ENCODE assay signal across 15 cellular contexts in the genomic region with DNA sequence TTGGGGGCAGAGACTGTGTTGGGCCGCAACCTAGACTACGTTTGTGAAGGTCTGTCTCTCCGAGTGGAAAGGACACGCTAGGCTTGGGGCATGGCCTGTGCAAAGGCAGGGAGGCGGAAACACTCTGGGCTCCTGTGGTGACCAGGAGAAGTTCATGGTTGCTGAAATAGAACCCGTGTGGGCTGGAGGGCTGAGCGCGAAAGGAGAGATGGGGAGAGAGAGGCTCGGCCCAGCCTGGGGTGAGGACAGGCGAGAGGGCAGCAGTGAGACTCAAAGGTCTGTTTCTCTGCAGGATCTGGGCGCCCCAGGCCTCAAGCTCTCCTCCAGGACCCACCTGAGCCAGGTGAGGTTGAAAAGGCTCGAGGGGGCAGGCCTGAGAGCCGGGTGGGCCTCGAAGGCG. TPM values are rescaled to one million over a fixed set of nuclear protein-coding genes. Genes with fewer than 3 reads are reported as not detected.
DNase-seq lines count a peak whose midpoint lies in the region; ATAC-seq, FAIRE-seq and TF ChIP-seq lines count a peak whose summit lies in the region.
"Had no signal": no experiment of that assay in that cellular context is flagged by ENCODE, and none has a peak within 500 bp of the region (broad histone marks: within the 10 kb centered on the region; RNA-seq: fewer than 3 reads in every experiment).

No MANE protein-coding gene starts in this region.

- no peaks in the 10 kb centered on the region for H3K9me3 Mint-ChIP-seq in CD8-positive, alpha-beta memory T cell
- H3K9me3 Mint-ChIP-seq in nephron progenitor cell = no peaks in the 10 kb centered on the region

- TF ChIP-seq POLR2A in A549 (IDR thresholded peaks at IDR 0.05; ENCODE audit: low read length) = no peak

- H3K9me3 ChIP-seq in A549 = no peaks in the 10 kb centered on the region
- no peaks in the 10 kb centered on the region for H3K9me3 ChIP-seq in CD8-positive, alpha-beta memory T cell (ENCODE audit: low read length)

- POLR2A ChIA-PET in A549 (lab: Yijun Ruan, JAX) = no interaction called here
- POLR2A ChIA-PET in CD8-positive, alpha-beta memory T cell (lab: Charles Lee) = no interaction called here

- peaks cover 8 to 16% (median 8%) of the 10 kb centered on the region in 3 donors for H3K4me1 Mint-ChIP-seq in CD8-positive, alpha-beta memory T cell
- H3K4me1 Mint-ChIP-seq in nephron progenitor cell = peaks cover 45% of the 10 kb centered on the region

- TF ChIP-seq RAD21 in A549 (conservative IDR thresholded peaks at IDR 0.05 in 1 of 2, IDR thresholded peaks at IDR 0.05 in 1 of 2) = no peak

- intact Hi-C loops in dorsolateral prefrontal cortex (cut with DNase I) = loop anchor here (2.0 to 10.0 kb wide), 5 partner anchors 75 to 619 kb away; no protein-coding TSS in a partner anchor

- H3K27me3 Mint-ChIP-seq in CD8-positive, alpha-beta memory T cell = peaks cover 25 to 36% of the 10 kb centered on the region in 2 donors
- peaks cover 64% of the 10 kb centered on the region for H3K27me3 Mint-ChIP-seq in nephron progenitor cell (ENCODE audit: low read depth, poor library complexity)

- FAIRE-seq in A549 (lab: Jason Lieb, UNC) = no peak
- FAIRE-seq: endometrium, frontal cortex, GM18507, small intestine had no signal

- no peak for TF ChIP-seq EP300 in A549 (IDR thresholded peaks at IDR 0.05)

- CTCF ChIA-PET in A549 (lab: Yijun Ruan, JAX) = interaction anchor here (0.6 to 8.2 kb wide), 39 partner anchors 11 to 670 kb away, joined by 3 to 107 read pairs (median 5); no protein-coding TSS in a partner anchor
- CTCF ChIA-PET in CD8-positive, alpha-beta memory T cell (lab: Charles Lee) = interaction anchor here (1.2 to 2.4 kb wide), 3 partner anchors 10 to 69 kb away, joined by 3 to 15 read pairs (median 7); no protein-coding TSS in a partner anchor

- peaks cover 22% of the 10 kb centered on the region for H3K27me3 ChIP-seq in CD8-positive, alpha-beta memory T cell (ENCODE audit: insufficient read depth, low read length, poor library complexity, severe bottlenecking)
- H3K27me3 ChIP-seq in dorsolateral prefrontal cortex = peaks cover 0 to 55% (median 29%) of the 10 kb centered on the region in 45 donors

- no peaks in the 10 kb centered on the region for H3K36me3 Mint-ChIP-seq in CD8-positive, alpha-beta memory T cell
- H3K36me3 Mint-ChIP-seq in nephron progenitor cell (ENCODE audit: low read depth) = no peaks in the 10 kb centered on the region

- DNase-seq in A549 (ENCODE audit: low read depth in 1 of 2, low spot score in 1 of 2) (no peak), dorsolateral prefrontal cortex (no peak), nephron progenitor cell (no peak), DMS53 treated with DMSO at 0.1 percent for 48 hours (lab: John Stamatoyannopoulos, UW; ENCODE audit: unreplicated experiment) (no peak)
- no peak for DNase-seq in CD8-positive, alpha-beta memory T cell
- DNase-seq in activated CD4-positive, CD25-positive, alpha-beta regulatory T cell (lab: John Stamatoyannopoulos, UW) = no peak
- DNase-seq: NCI-H1048 had no signal

- H3K4me1 ChIP-seq in A549 = peaks cover 23% of the 10 kb centered on the region; the same call in 2 of the 3 replicates
- peaks cover 10% of the 10 kb centered on the region for H3K4me1 ChIP-seq in CD8-positive, alpha-beta memory T cell (ENCODE audit: insufficient read depth, low read length)

- no peaks in the 10 kb centered on the region for H3K36me3 ChIP-seq in CD8-positive, alpha-beta memory T cell (ENCODE audit: insufficient read depth, low read length)

- H3K27ac Mint-ChIP-seq in CD8-positive, alpha-beta memory T cell = peak overlapping the region in 3 of 8 donors; percentile 36 to 84 (median 70)
- H3K27ac Mint-ChIP-seq in nephron progenitor cell = peak overlapping the region; percentile 61

- H3K27ac ChIP-seq in A549 (no peak overlapping the region), dorsolateral prefrontal cortex (peak overlapping the region in 1 of 59 donors; percentile 48)
- H3K27ac ChIP-seq in CD8-positive, alpha-beta memory T cell (ENCODE audit: low read depth, low read length) = no peak overlapping the region
- H3K27ac ChIP-seq: VCaP had no signal

- H3K4me3 ChIP-seq in A549 (no peak overlapping the region; the same call in 2 of the 3 replicates), dorsolateral prefrontal cortex (peak overlapping the region in 52 of 59 donors; percentile 22 to 66 (median 48))
- no peak overlapping the region for H3K4me3 ChIP-seq in CD8-positive, alpha-beta memory T cell (ENCODE audit: low read length)

- peak overlapping the region in 5 of 7 donors; percentile 57 to 79 (median 73) for H3K4me3 Mint-ChIP-seq in CD8-positive, alpha-beta memory T cell
- peak overlapping the region; percentile 67 for H3K4me3 Mint-ChIP-seq in nephron progenitor cell

- no peak for TF ChIP-seq CTCF in A549 (IDR thresholded peaks at IDR 0.05)
- no peak for TF ChIP-seq CTCF in dorsolateral prefrontal cortex (IDR thresholded peaks at IDR 0.05 in 54 of 56, conservative IDR thresholded peaks at IDR 0.05 in 2 of 56; ENCODE audit: low read depth in 1 of 56, partially characterized antibody in 56 of 56)
- TF ChIP-seq CTCF in nephron progenitor cell (IDR thresholded peaks at IDR 0.05) = no peak

- H3K4me2 ChIP-seq in A549 = peak overlapping the region; percentile 93

- ATAC-seq in A549 (no peak), HG02610 (IDR thresholded peaks at IDR 0.05; ENCODE audit: unreplicated experiment) (no peak), GM19463 (IDR thresholded peaks at IDR 0.05; ENCODE audit: unreplicated experiment) (no peak)

- 71% methylated on average over 12 of the region's 15 CpGs for WGBS in A549 (ENCODE audit: missing lambda C conversion rate)

TF ChIP-seq in A549, 52 proteins besides CTCF, POLR2A, EP300 and RAD21:
- TF ChIP-seq, protein P1, sequence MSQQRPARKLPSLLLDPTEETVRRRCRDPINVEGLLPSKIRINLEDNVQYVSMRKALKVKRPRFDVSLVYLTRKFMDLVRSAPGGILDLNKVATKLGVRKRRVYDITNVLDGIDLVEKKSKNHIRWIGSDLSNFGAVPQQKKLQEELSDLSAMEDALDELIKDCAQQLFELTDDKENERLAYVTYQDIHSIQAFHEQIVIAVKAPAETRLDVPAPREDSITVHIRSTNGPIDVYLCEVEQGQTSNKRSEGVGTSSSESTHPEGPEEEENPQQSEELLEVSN (IDR thresholded peaks at IDR 0.05; ENCODE audit: borderline replicate concordance, low read depth) = no peak
- TF ChIP-seq, protein P2, sequence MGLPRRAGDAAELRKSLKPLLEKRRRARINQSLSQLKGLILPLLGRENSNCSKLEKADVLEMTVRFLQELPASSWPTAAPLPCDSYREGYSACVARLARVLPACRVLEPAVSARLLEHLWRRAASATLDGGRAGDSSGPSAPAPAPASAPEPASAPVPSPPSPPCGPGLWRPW (IDR thresholded peaks at IDR 0.05) = no peak
- no peak for TF ChIP-seq HDAC2 (IDR thresholded peaks at IDR 0.05)

RNA-seq across cellular contexts. Expression of a gene that starts 1.3 kb away (rescaled TPM):
- polyA plus RNA-seq in A549 (2011; rRNA removed) (not detected in 2 replicates), A549 (2017; fragmentation: RNase III; extraction: RNeasy Plus Mini Kit Qiagen cat#74134 plus additional on column Dnase treatment) (0.07 TPM in 1 of 3 replicates, not detected in the others)
- polyA plus RNA-seq in A549 (2012; cell fraction: cytosol; rRNA removed) = 0.03 and 0.14 TPM in 2 replicates
- 0.12 and 0.28 TPM in 2 replicates for polyA plus RNA-seq in A549 (2012; cell fraction: nucleus; rRNA removed)
- polyA minus RNA-seq in A549 (2011; rRNA and poly(A)+ RNA removed) = not detected in 2 replicates
- total RNA-seq in CD8-positive, alpha-beta memory T cell = not detected
- polyA plus RNA-seq in CD8-positive, alpha-beta memory T cell = not detected
- total RNA-seq in dorsolateral prefrontal cortex = 1 to 10 TPM in 33 of 120 experiments, under 1 TPM in 73, not detected in 14; 0.24 to 2.5 (median 0.77) TPM
- total RNA-seq: osteocyte had no signal
- polyA plus RNA-seq: small intestine had no signal

RNA-seq across cellular contexts. Expression of a gene that starts 4.4 kb away (rescaled TPM):
- polyA plus RNA-seq in A549 (2011; rRNA removed) (not detected in 2 replicates), A549 (2017; fragmentation: RNase III; extraction: RNeasy Plus Mini Kit Qiagen cat#74134 plus additional on column Dnase treatment) (not detected in 3 replicates)
- polyA plus RNA-seq in A549 (2012; cell fraction: cytosol; rRNA removed) = not detected in 2 replicates
- polyA plus RNA-seq in A549 (2012; cell fraction: nucleus; rRNA removed) = not detected in 2 replicates
- not detected in 2 replicates for polyA minus RNA-seq in A549 (2011; rRNA and poly(A)+ RNA removed)
- total RNA-seq in CD8-positive, alpha-beta memory T cell = not detected
- not detected for polyA plus RNA-seq in CD8-positive, alpha-beta memory T cell
- total RNA-seq in dorsolateral prefrontal cortex = under 1 TPM in 34 of 120 experiments, not detected in 86; 0.13 to 0.93 (median 0.33) TPM
- total RNA-seq: frontal cortex, osteocyte had no signal
- polyA plus RNA-seq: small intestine had no signal

RNA-seq across cellular contexts. Expression of a gene that starts 18.0 kb away (rescaled TPM):
- not detected in 2 replicates for polyA plus RNA-seq in A549 (2011; rRNA removed)
- polyA plus RNA-seq in A549 (2012; cell fraction: cytosol; rRNA removed) = not detected in 2 replicates
- not detected in 2 replicates for polyA plus RNA-seq in A549 (2012; cell fraction: nucleus; rRNA removed)
- polyA plus RNA-seq in A549 (2017; fragmentation: RNase III; extraction: RNeasy Plus Mini Kit Qiagen cat#74134 plus additional on column Dnase treatment) = not detected in 3 replicates
- polyA minus RNA-seq in A549 (2011; rRNA and poly(A)+ RNA removed) = not detected in 2 replicates
- total RNA-seq in CD8-positive, alpha-beta memory T cell = not detected
- polyA plus RNA-seq in CD8-positive, alpha-beta memory T cell = not detected
- not detected for total RNA-seq in dorsolateral prefrontal cortex
- total RNA-seq: frontal cortex, osteocyte had no signal
- polyA plus RNA-seq: small intestine had no signal

RNA-seq across cellular contexts. Expression of a gene that starts 28.8 kb away (rescaled TPM):
- polyA plus RNA-seq in A549 (2011; rRNA removed) (7.4 and 10.5 TPM in 2 replicates), A549 (2017; fragmentation: RNase III; extraction: RNeasy Plus Mini Kit Qiagen cat#74134 plus additional on column Dnase treatment) (5.7 to 5.9 TPM (median 5.7 TPM) in 3 replicates)
- polyA plus RNA-seq in A549 (2012; cell fraction: cytosol; rRNA removed) = 3.4 and 3.9 TPM in 2 replicates
- 4.3 and 5.8 TPM in 2 replicates for polyA plus RNA-seq in A549 (2012; cell fraction: nucleus; rRNA removed)
- 6.8 and 7.0 TPM in 2 replicates for polyA minus RNA-seq in A549 (2011; rRNA and poly(A)+ RNA removed)
- 1 to 10 TPM; 6.5 to 7.0 TPM for total RNA-seq in CD8-positive, alpha-beta memory T cell
- 6.4 TPM for polyA plus RNA-seq in CD8-positive, alpha-beta memory T cell
- total RNA-seq in dorsolateral prefrontal cortex = 10 to 100 TPM in 1 of 120 experiments, 1 to 10 TPM in 119; 4.1 to 10.9 (median 6.5) TPM

RNA-seq across cellular contexts. Expression of a gene that starts 29.0 kb away (rescaled TPM):
- polyA plus RNA-seq in A549 (2011; rRNA removed) (49.1 and 51.4 TPM in 2 replicates), A549 (2017; fragmentation: RNase III; extraction: RNeasy Plus Mini Kit Qiagen cat#74134 plus additional on column Dnase treatment) (177 to 234 TPM (median 197 TPM) in 3 replicates)
- polyA plus RNA-seq in A549 (2012; cell fraction: cytosol; rRNA removed) = 40.5 and 41.6 TPM in 2 replicates
- polyA plus RNA-seq in A549 (2012; cell fraction: nucleus; rRNA removed) = 24.7 and 43.5 TPM in 2 replicates
- 30.4 and 45.0 TPM in 2 replicates for polyA minus RNA-seq in A549 (2011; rRNA and poly(A)+ RNA removed)
- 10 to 100 TPM; 68.8 to 76.5 TPM for total RNA-seq in CD8-positive, alpha-beta memory T cell
- polyA plus RNA-seq in CD8-positive, alpha-beta memory T cell = 73.2 TPM
- 10 to 100 TPM; 38.9 to 64.3 (median 51.5) TPM for total RNA-seq in dorsolateral prefrontal cortex

Comparison
In these comparisons a context has a peak if more than half of its experiments do, and no peak if none do; other contexts are left out.
1. H3K4me3 ChIP-seq: peak in dorsolateral prefrontal cortex (52 of 59); none in A549 (single experiment) and CD8-positive, alpha-beta memory T cell (single experiment).